In the genomic region with DNA sequence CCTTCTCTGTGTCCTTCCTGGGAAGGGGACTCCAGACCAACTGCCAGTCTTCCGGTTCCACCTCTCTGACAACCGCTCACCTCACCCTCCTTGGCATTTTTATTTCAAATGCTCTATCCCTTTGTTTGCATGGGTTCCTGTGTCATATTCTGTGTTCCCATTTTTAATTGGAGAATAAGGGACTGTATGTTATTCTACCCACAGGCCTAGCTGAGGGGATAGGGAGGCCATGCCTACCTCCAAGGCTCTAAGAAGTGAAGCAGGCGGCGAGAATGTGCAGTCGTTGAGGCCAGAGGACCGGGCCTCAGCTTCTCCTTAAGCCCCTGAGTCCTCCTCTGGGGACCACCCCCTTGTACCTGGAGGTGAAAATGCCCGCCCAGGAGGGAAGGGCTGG, we compare ENCODE assay signal across 8 cellular contexts. TPM values are rescaled to one million over a fixed set of nuclear protein-coding genes. Genes with fewer than 3 reads are reported as not detected.
DNase-seq lines count a peak whose midpoint lies in the region; ATAC-seq and TF ChIP-seq lines count a peak whose summit lies in the region.

No MANE protein-coding gene starts in this region.

- CTCF ChIA-PET in Panc1 (lab: Charles Lee): no interaction called here

- no peak for ATAC-seq in activated T-cell treated with anti-CD3 and anti-CD28 coated beads, Interleukin-2, amount 50 U/mL, for 4 hours
- ATAC-seq in Panc1 (peak; percentile 29), GM19328 (IDR thresholded peaks at IDR 0.05; ENCODE audit: unreplicated experiment) (no peak)

- H3K4me3 Mint-ChIP-seq in activated T-cell treated with anti-CD3 and anti-CD28 coated beads, Interleukin-2, amount 50 U/mL, for 4 hours: peak overlapping the region; percentile 91

- POLR2A ChIA-PET in Panc1 (lab: Charles Lee): no interaction called here

- H3K27me3 ChIP-seq in Panc1 (ENCODE audit: control insufficient read depth, insufficient read depth, low read length) (no peaks in the 10 kb centered on the region), ovary (no peaks in the 10 kb centered on the region)

- TF ChIP-seq CTCF in Panc1 (IDR thresholded peaks at IDR 0.05): no peak
- no peak for TF ChIP-seq CTCF in ovary (IDR thresholded peaks at IDR 0.05)

- no peak for TF ChIP-seq EP300 in ovary (IDR thresholded peaks at IDR 0.05)

- H3K9me3 ChIP-seq in Panc1 (ENCODE audit: control insufficient read depth, insufficient read depth, low read depth, low read length) (no peaks in the 10 kb centered on the region), ovary (no peaks in the 10 kb centered on the region)

- H3K4me1 Mint-ChIP-seq in activated T-cell treated with anti-CD3 and anti-CD28 coated beads, Interleukin-2, amount 50 U/mL, for 4 hours (ENCODE audit: low read depth): peaks cover 35% of the 10 kb centered on the region

- no peak for TF ChIP-seq POLR2A in ovary (IDR thresholded peaks at IDR 0.05)

- H3K27ac ChIP-seq in Panc1 (ENCODE audit: low read length) (peak overlapping the region; percentile 83), epithelial cell of prostate (peak overlapping the region; percentile 77), ovary (peak overlapping the region; percentile 80 to 81)

- H3K36me3 ChIP-seq in Panc1 (ENCODE audit: control insufficient read depth, insufficient read depth, low read length) (peaks cover 2% of the 10 kb centered on the region; the same call in 1 of the 2 replicates), ovary (no peaks in the 10 kb centered on the region)

- peak overlapping the region; percentile 75 to 87 for H3K4me3 ChIP-seq in Panc1 (ENCODE audit: low read depth in 2 of 2, low read length in 2 of 2)
- H3K4me3 ChIP-seq in ovary: peak overlapping the region; percentile 55

- DNase-seq in activated T-cell treated with anti-CD3 and anti-CD28 coated beads, Interleukin-2, amount 50 U/mL, for 4 hours: no peak
- no peak for DNase-seq in activated T-cell treated with anti-CD3 and anti-CD28 coated beads for 4 hours
- no peak for DNase-seq in Panc1 (ENCODE audit: low read depth, low spot score)
- DNase-seq in epithelial cell of prostate (ENCODE audit: low read depth, low spot score): no peak
- DNase-seq in ovary: no peak
- DNase-seq in NCI-H526 treated with DMSO at 0.1 percent for 48 hours (lab: John Stamatoyannopoulos, UW): no peak
- DNase-seq in stimulated activated naive CD4-positive, alpha-beta T cell (lab: John Stamatoyannopoulos, UW): no peak

- H3K27me3 Mint-ChIP-seq in activated T-cell treated with anti-CD3 and anti-CD28 coated beads, Interleukin-2, amount 50 U/mL, for 4 hours (ENCODE audit: low read depth): no peaks in the 10 kb centered on the region

- peaks cover 16% of the 10 kb centered on the region for H3K4me1 ChIP-seq in Panc1 (ENCODE audit: control insufficient read depth, insufficient read depth, low read length)
- H3K4me1 ChIP-seq in ovary (ENCODE audit: insufficient read depth): peaks cover 17% of the 10 kb centered on the region

- 18 to 23% (median 22%) methylated on average over 7 of the region's 7 CpGs for WGBS in ovary, 3 donors

- BruUV-seq in Panc1 (replicated peaks; lab: Mats Ljungman, UMichigan): no TSS peak

- in situ Hi-C loops in Panc1 (cut with HindIII; ENCODE audit: low pct_unique_long_range_greater_than_20kb, low sequenced_read_pairs): no loop called here

- intact Hi-C loops in Panc1 (cut with micrococcal nuclease; ENCODE audit: unreplicated experiment) (no loop called here), ovary (cut with DNase I) (loop anchor here in 3 of 4 donors (5.0 to 10.0 kb wide), 2 partner anchors 68 to 110 kb away; a partner anchor contains a TSS)

- no peaks in the 10 kb centered on the region for H3K9me3 Mint-ChIP-seq in activated T-cell treated with anti-CD3 and anti-CD28 coated beads, Interleukin-2, amount 50 U/mL, for 4 hours

- peaks cover 15% of the 10 kb centered on the region for H3K36me3 Mint-ChIP-seq in activated T-cell treated with anti-CD3 and anti-CD28 coated beads, Interleukin-2, amount 50 U/mL, for 4 hours (ENCODE audit: insufficient read depth)

RNA-seq across cellular contexts. Expression of a gene that starts 0.9 kb away (rescaled TPM):
- total RNA-seq in activated T-cell treated with anti-CD3 and anti-CD28 coated beads, Interleukin-2, amount 50 U/mL, for 4 hours: 10 to 100 TPM; 67.7 to 84.6 (median 71.1) TPM
- 36.9 TPM for total RNA-seq in Panc1 (2021; ENCODE audit: unreplicated experiment)
- 30.5 TPM for polyA plus RNA-seq in Panc1 (2012; ENCODE audit: insufficient read length)
- 10 to 100 TPM in 6 of 7 donors, 1 to 10 TPM in 1; 8.7 to 33.5 (median 28.6) TPM for total RNA-seq in ovary
- polyA plus RNA-seq in ovary: 10 to 100 TPM; 20.0 to 22.3 TPM

RNA-seq across cellular contexts. Expression of a gene that starts 29.4 kb away (rescaled TPM):
- total RNA-seq in activated T-cell treated with anti-CD3 and anti-CD28 coated beads, Interleukin-2, amount 50 U/mL, for 4 hours: 10 to 100 TPM; 35.6 to 48.6 (median 43.2) TPM
- total RNA-seq in Panc1 (2021; ENCODE audit: unreplicated experiment) (33.6 TPM), ovary (100 to 1,000 TPM in 3 of 7 donors, 10 to 100 TPM in 2, not detected in 2; 74.9 to 294 (median 169) TPM)
- polyA plus RNA-seq in Panc1 (2012; ENCODE audit: insufficient read length): 3.1 TPM
- not detected for polyA plus RNA-seq in ovary
